Comparison of ENCODE assay signal across 8 cellular contexts in genomic region chr4:37686373-37687174, GRCh38. TPM values are rescaled to one million over a fixed set of nuclear protein-coding genes. Genes with fewer than 3 reads are reported as not detected.
DNase-seq lines count a peak whose midpoint lies in the region; ATAC-seq, FAIRE-seq and TF ChIP-seq lines count a peak whose summit lies in the region.

TSS of gene RELL1 (minus strand) at chr4:37686376. CDS start at chr4:37686287, 89 bp downstream.

- peak within 1 kb of the TSS; percentile 80 for H3K4me3 Mint-ChIP-seq in WTC11

- ATAC-seq in GM18907 (IDR thresholded peaks at IDR 0.05; ENCODE audit: unreplicated experiment) (peak; percentile 86), HG03175 (IDR thresholded peaks at IDR 0.05; ENCODE audit: unreplicated experiment) (peak; percentile 78), WTC11 (peak; percentile 93)

- peak; percentile 92 for DNase-seq in NCI-H2227 treated with DMSO at 0.1 percent for 48 hours (lab: John Stamatoyannopoulos, UW)
- DNase-seq in WTC11 (ENCODE audit: low spot score), result peak; percentile 100
- peak; percentile 98 for DNase-seq in bronchial epithelial cell (ENCODE audit: low read depth)

- peaks cover 17% of the 10 kb centered on the region for H3K79me2 ChIP-seq in ACC112 (ENCODE audit: control insufficient read depth, insufficient read depth, low read length, unreplicated experiment)

- H3K27ac ChIP-seq in ACC112 (ENCODE audit: low read depth, low read length) (peak within 1 kb of the TSS; percentile 76), skeletal muscle tissue (ENCODE audit: low read depth, low read length) (peak within 1 kb of the TSS; percentile 96)

- H3K27me3 ChIP-seq in ACC112 (ENCODE audit: insufficient read depth, low read length) (no peaks in the 10 kb centered on the region), bronchial epithelial cell (ENCODE audit: control insufficient read depth, insufficient read depth, low read length) (no peaks in the 10 kb centered on the region), skeletal muscle tissue (ENCODE audit: control insufficient read depth in 3 of 3, insufficient read depth in 3 of 3, low read length in 3 of 3) (no peaks in the 10 kb centered on the region)

- H3K4me1 ChIP-seq in ACC112 (ENCODE audit: control insufficient read depth, insufficient read depth, low read length, unreplicated experiment) (peaks cover 15% of the 10 kb centered on the region), skeletal muscle tissue (ENCODE audit: control insufficient read depth in 3 of 3, insufficient read depth in 3 of 3, low read length in 3 of 3) (peaks cover 14 to 32% (median 15%) of the 10 kb centered on the region in 3 donors)

- H3K27me3 Mint-ChIP-seq in WTC11 (ENCODE audit: low read depth), result peaks cover 25% of the 10 kb centered on the region

- peaks cover 7% of the 10 kb centered on the region; the same call in 1 of the 2 replicates for H3K36me3 Mint-ChIP-seq in WTC11

- H3K27ac Mint-ChIP-seq in WTC11, result no peak within 1 kb of the TSS; the same call in 1 of the 2 replicates

- POLR2A ChIA-PET in WTC11 (lab: Charles Lee), result interaction anchor here (0.6 to 0.9 kb wide), 2 partner anchors 10 to 138 kb away, joined by 3 to 6 read pairs; no protein-coding TSS in a partner anchor

- peaks cover 4% of the 10 kb centered on the region for H3K9me3 Mint-ChIP-seq in WTC11

- peak within 1 kb of the TSS; percentile 87 to 94 (median 94) for H3K9ac ChIP-seq in skeletal muscle tissue (ENCODE audit: low read depth in 1 of 3, low read length in 3 of 3)

- no peaks in the 10 kb centered on the region for H3K9me3 ChIP-seq in iPS-18c (ENCODE audit: control insufficient read depth, insufficient read depth, low read length)
- no peaks in the 10 kb centered on the region for H3K9me3 ChIP-seq in skeletal muscle tissue (ENCODE audit: control insufficient read depth in 3 of 3, low read length in 3 of 3)

- H3K36me3 ChIP-seq in ACC112 (ENCODE audit: insufficient read depth, low read length) (no peaks in the 10 kb centered on the region), bronchial epithelial cell (ENCODE audit: control insufficient read depth, insufficient read depth, low read length) (no peaks in the 10 kb centered on the region), skeletal muscle tissue (ENCODE audit: control insufficient read depth in 3 of 3, insufficient read depth in 3 of 3, low read length in 3 of 3) (no peaks in the 10 kb centered on the region)

- H2AFZ ChIP-seq in ACC112 (ENCODE audit: low read length, unreplicated experiment), result peak within 1 kb of the TSS; percentile 72

- no peak for TF ChIP-seq CTCF in WTC11 (IDR thresholded peaks at IDR 0.05)
- no peak for TF ChIP-seq CTCF in bronchial epithelial cell (IDR thresholded peaks at IDR 0.05; ENCODE audit: insufficient read depth, low read length, severe bottlenecking)

- peak within 1 kb of the TSS; percentile 91 for H3K4me3 ChIP-seq in ACC112 (ENCODE audit: low read depth, low read length)
- H3K4me3 ChIP-seq in bronchial epithelial cell (ENCODE audit: low read depth, low read length), result peak within 1 kb of the TSS; percentile 97
- peak within 1 kb of the TSS; percentile 77 for H3K4me3 ChIP-seq in iPS-18c (ENCODE audit: insufficient read depth, low read depth, low read length)
- H3K4me3 ChIP-seq in skeletal muscle tissue (ENCODE audit: low read length in 3 of 3), result peak within 1 kb of the TSS; percentile 88

- peaks cover 35% of the 10 kb centered on the region for H3K4me1 Mint-ChIP-seq in WTC11

- no peak for FAIRE-seq in bronchial epithelial cell (lab: Jason Lieb, UNC)

- CTCF ChIA-PET in WTC11 (lab: Charles Lee), result interaction anchor here (0.9 to 2.3 kb wide), 3 partner anchors 43 to 116 kb away, joined by 3 to 11 read pairs (median 6); no protein-coding TSS in a partner anchor

TF ChIP-seq in WTC11, 78 proteins besides CTCF, POLR2A, EP300 and RAD21 (continues in another document):
- no peak for TF ChIP-seq AFF4 (CRISPR knock-in tag; IDR thresholded peaks at IDR 0.05; ENCODE audit: borderline replicate concordance)
- TF ChIP-seq ATF6 (CRISPR knock-in tag; IDR thresholded peaks at IDR 0.05), result no peak
- TF ChIP-seq TP53 (CRISPR knock-in tag; IDR thresholded peaks at IDR 0.05), result no peak
- TF ChIP-seq USF1 (CRISPR knock-in tag; IDR thresholded peaks at IDR 0.05), result peak; percentile 94
- peak; percentile 77 for TF ChIP-seq SP1 (CRISPR knock-in tag; conservative IDR thresholded peaks at IDR 0.05)
- no peak for TF ChIP-seq ZSCAN18 (CRISPR knock-in tag; IDR thresholded peaks at IDR 0.05)
- 0 out of 2 replicates have a peak, but pooled peaks have one; percentile 52 for TF ChIP-seq ZNF281 (CRISPR knock-in tag; IDR thresholded peaks at IDR 0.05)

RNA-seq across cellular contexts. Expression of gene RELL1, which starts in this region (rescaled TPM):
- total RNA-seq in WTC11 (2021) (10.1 to 14.4 TPM (median 12.5 TPM) in 3 replicates), bronchial epithelial cell (122 and 178 TPM in 2 replicates), skeletal muscle tissue (82.5 TPM)

Comparison
In these comparisons a context has a peak if more than half of its experiments do, and no peak if none do; other contexts are left out.
1. Peak in every context shown above with its lines: DNase-seq, ATAC-seq, H3K4me3 ChIP-seq and H3K27ac ChIP-seq.